Comparison of ENCODE assay signal across 23 cellular contexts in genomic region chr11:83815736-83816135, GRCh38.
A peak's percentile ranks its signal among the peaks of the same experiment; 100 is the strongest.
DNase-seq lines count a peak whose midpoint lies in the region; ATAC-seq, FAIRE-seq and TF ChIP-seq lines count a peak whose summit lies in the region.
"Had no signal": no experiment of that assay in that cellular context is flagged by ENCODE, and none has a peak within 500 bp of the region (broad histone marks: within the 10 kb centered on the region; RNA-seq: fewer than 3 reads in every experiment).

No MANE protein-coding gene starts in this region.

- peaks cover 8% of the 10 kb centered on the region for H3K4me1 ChIP-seq in foreskin keratinocyte
- H3K4me1 ChIP-seq: BLaER1, HAP-1, SJCRH30 had no signal

- no peak overlapping the region for H3K27ac ChIP-seq in foreskin keratinocyte
- H3K27ac ChIP-seq: 22Rv1, BLaER1, RWPE1, SJCRH30 had no signal

- no peak for FAIRE-seq in frontal cortex (lab: Jason Lieb, UNC)
- FAIRE-seq: GM19239 had no signal

- no peak for TF ChIP-seq CTCF in foreskin keratinocyte (conservative IDR thresholded peaks at IDR 0.05)

- ATAC-seq in SK-N-SH treated with all-trans-retinoic acid at 6 μM for 48 hours (peak; percentile 68), foreskin keratinocyte (peak; percentile 41), GM19395 (IDR thresholded peaks at IDR 0.05; ENCODE audit: unreplicated experiment) (no peak)
- ATAC-seq: PC-3 had no signal

- H3K27me3 ChIP-seq in foreskin keratinocyte, result no peaks in the 10 kb centered on the region
- H3K27me3 ChIP-seq: BLaER1, SJCRH30 had no signal

- DNase-seq in DMS53 (lab: John Stamatoyannopoulos, UW) (peak; percentile 25), DMS53 treated with DMSO at 0.1 percent for 48 hours (lab: John Stamatoyannopoulos, UW; ENCODE audit: unreplicated experiment) (no peak), foreskin keratinocyte (no peak), frontal cortex (ENCODE audit: low spot score in 2 of 2) (no peak), NCI-H446 treated with DMSO at 0.1 percent for 48 hours (lab: John Stamatoyannopoulos, UW) (no peak), DMS114 treated with DMSO at 0.1 percent for 48 hours (lab: John Stamatoyannopoulos, UW; ENCODE audit: unreplicated experiment) (no peak)
- DNase-seq: CD8-positive, alpha-beta memory T cell; EL; Kasumi-1; MM.1S; NCI-H1105; NCI-H1694; NCI-H2107; NCI-H345; PC-3; SJCRH30 had no signal

TF ChIP-seq in SK-N-SH treated with all-trans-retinoic acid at 6 μM for 48 hours, 23 proteins besides CTCF, POLR2A, EP300 and RAD21:
- TF ChIP-seq ZFP3 (CRISPR knock-in tag; IDR thresholded peaks at IDR 0.05) (no peak), ZNF565 (CRISPR knock-in tag; conservative IDR thresholded peaks at IDR 0.05; ENCODE audit: low read depth) (no peak), TOX (CRISPR knock-in tag; IDR thresholded peaks at IDR 0.05; ENCODE audit: borderline replicate concordance) (no peak), GLIS3 (CRISPR knock-in tag; IDR thresholded peaks at IDR 0.05) (no peak), ARNTL (CRISPR knock-in tag; IDR thresholded peaks at IDR 0.05; ENCODE audit: borderline replicate concordance, low read depth) (no peak), ZNF70 (CRISPR knock-in tag; IDR thresholded peaks at IDR 0.05) (no peak), ISL1 (CRISPR knock-in tag; IDR thresholded peaks at IDR 0.05) (no peak), TCF4 (CRISPR knock-in tag; IDR thresholded peaks at IDR 0.05; ENCODE audit: borderline replicate concordance) (no peak), BACH2 (CRISPR knock-in tag; IDR thresholded peaks at IDR 0.05; ENCODE audit: borderline replicate concordance) (no peak), CSDC2 (CRISPR knock-in tag; IDR thresholded peaks at IDR 0.05) (no peak), PPARA (CRISPR knock-in tag; IDR thresholded peaks at IDR 0.05; ENCODE audit: borderline replicate concordance) (no peak), ZNF8 (CRISPR knock-in tag; IDR thresholded peaks at IDR 0.05) (no peak), OSR1 (CRISPR knock-in tag; IDR thresholded peaks at IDR 0.05) (no peak), SNAI2 (CRISPR knock-in tag; IDR thresholded peaks at IDR 0.05) (no peak), CSRNP3 (CRISPR knock-in tag; IDR thresholded peaks at IDR 0.05) (no peak), ESRRG (CRISPR knock-in tag; IDR thresholded peaks at IDR 0.05) (no peak), ZC3H10 (CRISPR knock-in tag; IDR thresholded peaks at IDR 0.05) (no peak)
- TF ChIP-seq, protein P1, sequence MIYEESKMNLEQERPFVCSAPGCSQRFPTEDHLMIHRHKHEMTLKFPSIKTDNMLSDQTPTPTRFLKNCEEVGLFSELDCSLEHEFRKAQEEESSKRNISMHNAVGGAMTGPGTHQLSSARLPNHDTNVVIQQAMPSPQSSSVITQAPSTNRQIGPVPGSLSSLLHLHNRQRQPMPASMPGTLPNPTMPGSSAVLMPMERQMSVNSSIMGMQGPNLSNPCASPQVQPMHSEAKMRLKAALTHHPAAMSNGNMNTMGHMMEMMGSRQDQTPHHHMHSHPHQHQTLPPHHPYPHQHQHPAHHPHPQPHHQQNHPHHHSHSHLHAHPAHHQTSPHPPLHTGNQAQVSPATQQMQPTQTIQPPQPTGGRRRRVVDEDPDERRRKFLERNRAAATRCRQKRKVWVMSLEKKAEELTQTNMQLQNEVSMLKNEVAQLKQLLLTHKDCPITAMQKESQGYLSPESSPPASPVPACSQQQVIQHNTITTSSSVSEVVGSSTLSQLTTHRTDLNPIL (CRISPR knock-in tag; IDR thresholded peaks at IDR 0.05; ENCODE audit: low read depth), result no peak
- TF ChIP-seq, protein P2, sequence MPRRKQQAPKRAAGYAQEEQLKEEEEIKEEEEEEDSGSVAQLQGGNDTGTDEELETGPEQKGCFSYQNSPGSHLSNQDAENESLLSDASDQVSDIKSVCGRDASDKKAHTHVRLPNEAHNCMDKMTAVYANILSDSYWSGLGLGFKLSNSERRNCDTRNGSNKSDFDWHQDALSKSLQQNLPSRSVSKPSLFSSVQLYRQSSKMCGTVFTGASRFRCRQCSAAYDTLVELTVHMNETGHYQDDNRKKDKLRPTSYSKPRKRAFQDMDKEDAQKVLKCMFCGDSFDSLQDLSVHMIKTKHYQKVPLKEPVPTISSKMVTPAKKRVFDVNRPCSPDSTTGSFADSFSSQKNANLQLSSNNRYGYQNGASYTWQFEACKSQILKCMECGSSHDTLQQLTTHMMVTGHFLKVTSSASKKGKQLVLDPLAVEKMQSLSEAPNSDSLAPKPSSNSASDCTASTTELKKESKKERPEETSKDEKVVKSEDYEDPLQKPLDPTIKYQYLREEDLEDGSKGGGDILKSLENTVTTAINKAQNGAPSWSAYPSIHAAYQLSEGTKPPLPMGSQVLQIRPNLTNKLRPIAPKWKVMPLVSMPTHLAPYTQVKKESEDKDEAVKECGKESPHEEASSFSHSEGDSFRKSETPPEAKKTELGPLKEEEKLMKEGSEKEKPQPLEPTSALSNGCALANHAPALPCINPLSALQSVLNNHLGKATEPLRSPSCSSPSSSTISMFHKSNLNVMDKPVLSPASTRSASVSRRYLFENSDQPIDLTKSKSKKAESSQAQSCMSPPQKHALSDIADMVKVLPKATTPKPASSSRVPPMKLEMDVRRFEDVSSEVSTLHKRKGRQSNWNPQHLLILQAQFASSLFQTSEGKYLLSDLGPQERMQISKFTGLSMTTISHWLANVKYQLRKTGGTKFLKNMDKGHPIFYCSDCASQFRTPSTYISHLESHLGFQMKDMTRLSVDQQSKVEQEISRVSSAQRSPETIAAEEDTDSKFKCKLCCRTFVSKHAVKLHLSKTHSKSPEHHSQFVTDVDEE (CRISPR knock-in tag; IDR thresholded peaks at IDR 0.05), result no peak
- TF ChIP-seq, protein P3, sequence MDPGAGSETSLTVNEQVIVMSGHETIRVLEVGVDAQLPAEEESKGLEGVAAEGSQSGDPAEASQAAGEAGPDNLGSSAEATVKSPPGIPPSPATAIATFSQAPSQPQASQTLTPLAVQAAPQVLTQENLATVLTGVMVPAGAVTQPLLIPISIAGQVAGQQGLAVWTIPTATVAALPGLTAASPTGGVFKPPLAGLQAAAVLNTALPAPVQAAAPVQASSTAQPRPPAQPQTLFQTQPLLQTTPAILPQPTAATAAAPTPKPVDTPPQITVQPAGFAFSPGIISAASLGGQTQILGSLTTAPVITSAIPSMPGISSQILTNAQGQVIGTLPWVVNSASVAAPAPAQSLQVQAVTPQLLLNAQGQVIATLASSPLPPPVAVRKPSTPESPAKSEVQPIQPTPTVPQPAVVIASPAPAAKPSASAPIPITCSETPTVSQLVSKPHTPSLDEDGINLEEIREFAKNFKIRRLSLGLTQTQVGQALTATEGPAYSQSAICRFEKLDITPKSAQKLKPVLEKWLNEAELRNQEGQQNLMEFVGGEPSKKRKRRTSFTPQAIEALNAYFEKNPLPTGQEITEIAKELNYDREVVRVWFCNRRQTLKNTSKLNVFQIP (CRISPR knock-in tag; IDR thresholded peaks at IDR 0.05; ENCODE audit: borderline replicate concordance, low read depth), result no peak
